In the genomic region with DNA sequence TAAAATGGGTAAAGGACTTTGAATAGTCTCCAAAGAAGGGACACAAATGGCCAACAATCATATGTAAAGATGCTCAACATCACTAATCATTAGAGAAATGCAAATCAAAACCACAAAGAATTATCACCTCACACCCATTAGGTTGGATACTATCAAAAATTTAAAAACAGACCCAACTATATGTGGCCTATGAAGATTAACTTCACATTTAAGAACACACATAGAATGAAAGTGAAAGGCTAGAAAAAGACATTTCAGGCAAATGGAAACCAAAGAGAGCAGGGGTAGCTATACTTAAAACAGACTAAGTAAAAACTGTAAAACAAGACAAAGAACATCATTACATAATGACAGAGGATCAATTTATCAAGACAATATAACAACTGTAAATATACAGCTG, we compare ENCODE assay signal across 18 cellular contexts. TPM values are rescaled to one million over a fixed set of nuclear protein-coding genes. Genes with fewer than 3 reads are reported as not detected.
A peak's percentile ranks its signal among the peaks of the same experiment; 100 is the strongest.
DNase-seq lines count a peak whose midpoint lies in the region; ATAC-seq, FAIRE-seq and TF ChIP-seq lines count a peak whose summit lies in the region.
"Had no signal": no experiment of that assay in that cellular context is flagged by ENCODE, and none has a peak within 500 bp of the region (broad histone marks: within the 10 kb centered on the region; RNA-seq: fewer than 3 reads in every experiment).

No MANE protein-coding gene starts in this region.

- ATAC-seq in activated T-cell treated with anti-CD3 and anti-CD28 coated beads, Interleukin-2, amount 50 U/mL, for 72 hours (replicated peaks in 1 of 2), result peak; percentile 24 to 45
- ATAC-seq in GM18511 (IDR thresholded peaks at IDR 0.05; ENCODE audit: unreplicated experiment) (peak; percentile 71), HG02623 (IDR thresholded peaks at IDR 0.05; ENCODE audit: unreplicated experiment) (peak; percentile 47), GM18858 (IDR thresholded peaks at IDR 0.05; ENCODE audit: unreplicated experiment) (no peak)
- ATAC-seq: HCT116 had no signal

- H3K36me3 Mint-ChIP-seq in activated T-cell treated with anti-CD3 and anti-CD28 coated beads, Interleukin-2, amount 50 U/mL, for 72 hours (ENCODE audit: insufficient read depth in 2 of 2), result peaks cover 17 to 18% of the 10 kb centered on the region in 2 donors

- no peaks in the 10 kb centered on the region for H3K27me3 Mint-ChIP-seq in activated T-cell treated with anti-CD3 and anti-CD28 coated beads, Interleukin-2, amount 50 U/mL, for 72 hours (ENCODE audit: low read depth)
- H3K27me3 Mint-ChIP-seq: CD4-positive, CD25-positive, alpha-beta regulatory T cell had no signal

- H3K4me1 ChIP-seq in endothelial cell of umbilical vein (ENCODE audit: control insufficient read depth, extremely low read depth, insufficient read depth, low read length), result no peaks in the 10 kb centered on the region

- CTCF ChIA-PET in endothelial cell of umbilical vein (lab: Charles Lee), result no interaction called here

- H4K20me1 ChIP-seq in endothelial cell of umbilical vein (replicated peaks; ENCODE audit: control insufficient read depth, extremely low read depth, insufficient read depth, low read length), result no peaks in the 10 kb centered on the region

- H3K79me2 ChIP-seq in endothelial cell of umbilical vein (ENCODE audit: control insufficient read depth, insufficient read depth, low read length), result no peaks in the 10 kb centered on the region

- dilution Hi-C loops in endothelial cell of umbilical vein (cut with MboI; ENCODE audit: extremely low pct_ligation_motif_present, low sequenced_read_pairs), result no loop called here

- peaks cover 38% of the 10 kb centered on the region for H3K4me1 Mint-ChIP-seq in activated T-cell treated with anti-CD3 and anti-CD28 coated beads, Interleukin-2, amount 50 U/mL, for 72 hours (ENCODE audit: low read depth)

- no TSS peak for BruUV-seq in endothelial cell of umbilical vein (replicated peaks; lab: Mats Ljungman, UMichigan)

- no peak overlapping the region for H3K9ac ChIP-seq in endothelial cell of umbilical vein (replicated peaks; ENCODE audit: extremely low read depth, insufficient read depth, low read length)

- POLR2A ChIA-PET in endothelial cell of umbilical vein (lab: Charles Lee), result no interaction called here

- peak overlapping the region; percentile 54 for H3K27ac Mint-ChIP-seq in activated T-cell treated with anti-CD3 and anti-CD28 coated beads, Interleukin-2, amount 50 U/mL, for 72 hours
- H3K27ac Mint-ChIP-seq: CD4-positive, CD25-positive, alpha-beta regulatory T cell had no signal

- H3K36me3 ChIP-seq in endothelial cell of umbilical vein (ENCODE audit: control insufficient read depth in 2 of 2, extremely low read depth in 1 of 2, insufficient read depth in 2 of 2, low read length in 2 of 2), result no peaks in the 10 kb centered on the region

- no peak for TF ChIP-seq CTCF in endothelial cell of umbilical vein (IDR thresholded peaks at IDR 0.05; ENCODE audit: extremely low read depth in 1 of 2, insufficient read depth in 1 of 2, low read depth in 1 of 2, low read length in 2 of 2)

- H3K27me3 ChIP-seq in endothelial cell of umbilical vein (ENCODE audit: control insufficient read depth in 2 of 2, insufficient read depth in 2 of 2, low read length in 2 of 2), result no peaks in the 10 kb centered on the region

- no peak for DNase-seq in activated T-cell treated with anti-CD3 and anti-CD28 coated beads, Interleukin-2, amount 50 U/mL, for 72 hours
- no peak for DNase-seq in activated T-cell treated with anti-CD3 and anti-CD28 coated beads, Interleukin-2, amount 50 U/mL, for 1 hour
- DNase-seq in endothelial cell of umbilical vein (ENCODE audit: low read depth, low spot score), result no peak
- no peak for DNase-seq in HCEC 1CT
- DNase-seq: ACHN, DMS53, KG1, NCI-H1092, NCI-H2107, NCI-H345, NCI-H526 treated with DMSO at 0.1 percent for 48 hours, RPMI8226 had no signal

- intact Hi-C loops in endothelial cell of umbilical vein (cut with micrococcal nuclease), result no loop called here

- H3K4me2 ChIP-seq in endothelial cell of umbilical vein (ENCODE audit: insufficient read depth, low read length), result no peak overlapping the region

- H3K4me3 Mint-ChIP-seq in activated T-cell treated with anti-CD3 and anti-CD28 coated beads, Interleukin-2, amount 50 U/mL, for 72 hours, result peak overlapping the region in 1 of 2 donors; percentile 33
- H3K4me3 Mint-ChIP-seq: CD4-positive, CD25-positive, alpha-beta regulatory T cell had no signal

- H3K9me1 ChIP-seq in endothelial cell of umbilical vein (replicated peaks; ENCODE audit: control insufficient read depth, extremely low read depth, insufficient read depth, low read length), result no peaks in the 10 kb centered on the region

- no peak overlapping the region for H3K27ac ChIP-seq in endothelial cell of umbilical vein (ENCODE audit: insufficient read depth, low read depth, low read length)

- FAIRE-seq in endothelial cell of umbilical vein (lab: Jason Lieb, UNC), result peak; percentile 15
- FAIRE-seq: GM12892 had no signal

- peaks cover 4 to 6% of the 10 kb centered on the region in 2 donors for H3K9me3 Mint-ChIP-seq in activated T-cell treated with anti-CD3 and anti-CD28 coated beads, Interleukin-2, amount 50 U/mL, for 72 hours

- H2AFZ ChIP-seq in endothelial cell of umbilical vein (ENCODE audit: low read depth, low read length), result no peak overlapping the region

- TF ChIP-seq POLR2A in endothelial cell of umbilical vein (IDR thresholded peaks at IDR 0.05; ENCODE audit: low read depth, low read length), result no peak

- no peaks in the 10 kb centered on the region for H3K9me3 ChIP-seq in endothelial cell of umbilical vein (replicated peaks; ENCODE audit: control insufficient read depth, insufficient read depth, low read length)

- H3K4me3 ChIP-seq in endothelial cell of umbilical vein (replicated peaks in 1 of 3; ENCODE audit: insufficient read depth in 1 of 3, low read depth in 1 of 3, low read length in 3 of 3), result no peak overlapping the region

TF ChIP-seq in endothelial cell of umbilical vein, 7 proteins besides CTCF, POLR2A, EP300 and RAD21:
- TF ChIP-seq JUN (IDR thresholded peaks at IDR 0.05; ENCODE audit: borderline replicate concordance, insufficient read depth, insufficient read length, low read depth) (no peak), POLR2AphosphoS5 (IDR thresholded peaks at IDR 0.05; ENCODE audit: insufficient read depth, low read depth, low read length) (no peak), EZH2 (IDR thresholded peaks at IDR 0.05; ENCODE audit: borderline replicate concordance, low read depth, low read length, severe bottlenecking) (no peak), GATA2 (IDR thresholded peaks at IDR 0.05; ENCODE audit: insufficient read depth, insufficient read length, low read depth, low read length) (no peak), FOS (IDR thresholded peaks at IDR 0.05; ENCODE audit: borderline replicate concordance, insufficient read depth, low read length) (no peak), MYC (IDR thresholded peaks at IDR 0.05; ENCODE audit: low read depth, low read length) (no peak)
- TF ChIP-seq, protein P1, sequence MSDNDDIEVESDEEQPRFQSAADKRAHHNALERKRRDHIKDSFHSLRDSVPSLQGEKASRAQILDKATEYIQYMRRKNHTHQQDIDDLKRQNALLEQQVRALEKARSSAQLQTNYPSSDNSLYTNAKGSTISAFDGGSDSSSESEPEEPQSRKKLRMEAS (IDR thresholded peaks at IDR 0.05; ENCODE audit: insufficient read depth, insufficient read length), result no peak
TF ChIP-seq in endothelial cell of umbilical vein: peak in this region for 0.

RNA-seq across cellular contexts. Expression of a gene that starts 53.5 kb away (rescaled TPM):
- 1 to 10 TPM; 1.0 to 2.0 TPM for total RNA-seq in activated T-cell treated with anti-CD3 and anti-CD28 coated beads, Interleukin-2, amount 50 U/mL, for 72 hours
- total RNA-seq in endothelial cell of umbilical vein, result 0.15 and 0.48 TPM in 2 replicates
- polyA plus RNA-seq in endothelial cell of umbilical vein, result 0.19 and 0.22 TPM in 2 replicates
- polyA plus RNA-seq in endothelial cell of umbilical vein (2011; cell fraction: cytosol; rRNA removed), result 0.17 and 0.24 TPM in 2 replicates
- 0.43 and 0.76 TPM in 2 replicates for polyA plus RNA-seq in endothelial cell of umbilical vein (2011; cell fraction: nucleus; rRNA removed)
- 0.19 and 0.38 TPM in 2 replicates for polyA plus RNA-seq in endothelial cell of umbilical vein (2012)
- 0.21 and 0.56 TPM in 2 replicates for polyA minus RNA-seq in endothelial cell of umbilical vein
- polyA minus RNA-seq in endothelial cell of umbilical vein (2011; cell fraction: cytosol; rRNA and poly(A)+ RNA removed), result not detected
- not detected in 2 replicates for polyA minus RNA-seq in endothelial cell of umbilical vein (2011; cell fraction: nucleus; rRNA and poly(A)+ RNA removed)
